ENCODE assay signal across 16 cellular contexts in the genomic region with DNA sequence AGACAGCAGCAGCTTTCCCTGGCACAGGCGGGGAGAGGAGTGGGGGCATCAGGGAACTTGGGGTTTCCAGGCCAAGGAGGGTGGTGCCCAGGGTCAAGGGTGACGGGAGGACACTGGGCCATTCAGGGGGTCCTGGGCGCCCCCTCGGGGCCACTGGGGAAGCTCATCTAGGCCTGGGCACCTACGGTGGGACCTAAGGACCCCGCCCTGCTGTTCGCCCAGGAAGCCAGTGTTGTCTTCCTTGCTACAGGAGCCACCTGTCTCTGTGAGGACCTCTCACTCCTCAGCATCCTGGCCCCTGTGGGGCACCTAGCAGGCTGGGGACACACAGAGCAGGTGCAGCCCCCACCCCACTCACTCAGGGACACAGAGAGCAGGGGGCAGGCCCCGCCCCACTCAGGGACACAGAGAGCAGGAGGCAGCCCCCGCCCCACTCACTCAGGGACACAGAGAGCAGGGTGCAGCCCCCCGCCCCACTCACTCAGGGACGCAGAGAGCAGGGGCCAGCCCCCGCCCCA.
DNase-seq lines count a peak whose midpoint lies in the region; ATAC-seq lines count a peak whose summit lies in the region.
"Had no signal": no experiment of that assay in that cellular context is flagged by ENCODE, and none has a peak within 500 bp of the region (broad histone marks: within the 10 kb centered on the region; RNA-seq: fewer than 3 reads in every experiment).

No MANE protein-coding gene starts in this region.

- H3K27me3 ChIP-seq in H7 (ENCODE audit: control insufficient read depth, insufficient read depth, low read length) (peaks cover 2% of the 10 kb centered on the region; the same call in 1 of the 2 replicates), aorta (ENCODE audit: control insufficient read depth in 1 of 2, insufficient read depth in 2 of 2, low read length in 1 of 2) (no peaks in the 10 kb centered on the region)

- ATAC-seq in aorta (ENCODE audit: low FRiP score): no peak
- ATAC-seq in GM19397 (IDR thresholded peaks at IDR 0.05; ENCODE audit: unreplicated experiment): no peak
- ATAC-seq: A549, HCT116 had no signal

- H3K9me3 ChIP-seq in aorta (ENCODE audit: control insufficient read depth, low read length): no peaks in the 10 kb centered on the region
- H3K9me3 ChIP-seq: A549, Caco-2 had no signal

- intact Hi-C loops in posterior vena cava (cut with DNase I): loop anchor here (10.0 kb wide), 1 partner anchor 214 kb away; no protein-coding TSS in a partner anchor
- intact Hi-C loops in aorta (cut with DNase I): loop anchor here in 1 of 2 donors (5.0 to 10.0 kb wide), 3 partner anchors 216 to 434 kb away; no protein-coding TSS in a partner anchor

- DNase-seq in H7: peak; percentile 43
- DNase-seq in ecto neural progenitor cell (ENCODE audit: low spot score): peak; percentile 48
- peak; percentile 32 for DNase-seq in posterior vena cava (ENCODE audit: low spot score)
- peak; percentile 45 to 47 for DNase-seq in aorta
- DNase-seq in mucosa of gallbladder (ENCODE audit: low spot score): no peak
- DNase-seq in NCI-H1436 (lab: John Stamatoyannopoulos, UW): no peak
- DNase-seq: AML-193; CD4-positive, alpha-beta T cell; HFFc6 had no signal

- H3K36me3 ChIP-seq in H7 (replicated peaks; ENCODE audit: control insufficient read depth, insufficient read depth, low read length) (no peaks in the 10 kb centered on the region), aorta (ENCODE audit: control insufficient read depth in 1 of 2, insufficient read depth in 2 of 2, low read length in 1 of 2) (no peaks in the 10 kb centered on the region)

- H3K4me3 ChIP-seq in H7 (ENCODE audit: insufficient read depth, low read depth, low read length): no peak overlapping the region
- H3K4me3 ChIP-seq in aorta (ENCODE audit: low read length in 2 of 2): no peak overlapping the region
- H3K4me3 ChIP-seq: A549, GM23338 had no signal

- H3K27ac ChIP-seq in aorta (ENCODE audit: low read depth in 1 of 2, low read length in 2 of 2): no peak overlapping the region
- H3K27ac ChIP-seq: A549, C4-2B, HL-60 had no signal

- WGBS in aorta, 2 donors: 88 to 92% methylated on average over 12 of the region's 12 CpGs

- H3K4me1 ChIP-seq in aorta (ENCODE audit: control insufficient read depth in 1 of 2, insufficient read depth in 2 of 2, low read length in 2 of 2): no peaks in the 10 kb centered on the region
- H3K4me1 ChIP-seq: A549 had no signal

Comparison
In these comparisons a context has a peak if more than half of its experiments do, and no peak if none do; other contexts are left out.
1. DNase-seq: peak in H7 (single experiment), ecto neural progenitor cell (single experiment), posterior vena cava (single experiment) and aorta (2 of 2); none in mucosa of gallbladder (single experiment) and NCI-H1436 (single experiment).